Comparison of ENCODE assay signal across 1 cellular context in the genomic region with DNA sequence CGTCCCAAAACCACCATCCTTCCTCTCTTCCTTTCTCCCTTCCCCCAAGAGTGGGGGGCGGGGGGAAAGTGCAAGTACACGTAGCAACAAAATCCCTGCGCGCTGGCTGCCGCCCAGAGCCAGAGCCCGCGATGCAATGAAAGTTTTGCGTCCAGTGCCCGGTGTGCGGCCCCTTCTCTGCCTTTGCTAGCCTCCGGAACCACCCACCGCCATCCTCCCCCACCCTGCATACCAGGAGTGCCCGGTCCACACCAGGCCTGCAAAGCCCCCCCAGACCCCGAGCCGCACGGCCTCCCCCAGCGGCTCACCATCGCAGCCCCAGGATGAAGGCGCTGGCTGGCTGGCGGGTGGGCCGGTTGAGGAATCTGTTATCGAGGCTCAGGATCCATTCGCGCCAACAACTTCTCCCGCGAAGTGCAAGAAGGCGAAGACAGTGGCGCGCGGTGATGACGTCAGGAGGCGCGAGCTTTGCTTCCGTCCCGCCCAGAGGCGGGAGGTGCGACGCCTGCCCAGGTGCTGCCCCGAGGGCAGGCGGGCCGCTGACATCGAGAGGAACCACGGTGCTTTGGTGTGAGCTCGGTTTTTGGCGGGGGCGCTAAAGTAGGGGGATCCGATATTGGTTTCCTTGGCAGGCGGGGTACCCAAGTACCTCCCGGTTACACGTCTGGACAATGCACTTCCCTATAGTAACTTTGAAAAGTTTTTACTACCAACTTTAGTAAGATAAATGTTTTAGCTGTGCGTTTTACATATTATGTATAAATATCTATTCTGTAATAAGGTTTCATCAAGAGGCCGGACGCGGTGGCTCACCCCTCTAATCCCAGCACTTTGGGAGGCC.
TF ChIP-seq lines count a peak whose summit lies in the region.

A gene with protein sequence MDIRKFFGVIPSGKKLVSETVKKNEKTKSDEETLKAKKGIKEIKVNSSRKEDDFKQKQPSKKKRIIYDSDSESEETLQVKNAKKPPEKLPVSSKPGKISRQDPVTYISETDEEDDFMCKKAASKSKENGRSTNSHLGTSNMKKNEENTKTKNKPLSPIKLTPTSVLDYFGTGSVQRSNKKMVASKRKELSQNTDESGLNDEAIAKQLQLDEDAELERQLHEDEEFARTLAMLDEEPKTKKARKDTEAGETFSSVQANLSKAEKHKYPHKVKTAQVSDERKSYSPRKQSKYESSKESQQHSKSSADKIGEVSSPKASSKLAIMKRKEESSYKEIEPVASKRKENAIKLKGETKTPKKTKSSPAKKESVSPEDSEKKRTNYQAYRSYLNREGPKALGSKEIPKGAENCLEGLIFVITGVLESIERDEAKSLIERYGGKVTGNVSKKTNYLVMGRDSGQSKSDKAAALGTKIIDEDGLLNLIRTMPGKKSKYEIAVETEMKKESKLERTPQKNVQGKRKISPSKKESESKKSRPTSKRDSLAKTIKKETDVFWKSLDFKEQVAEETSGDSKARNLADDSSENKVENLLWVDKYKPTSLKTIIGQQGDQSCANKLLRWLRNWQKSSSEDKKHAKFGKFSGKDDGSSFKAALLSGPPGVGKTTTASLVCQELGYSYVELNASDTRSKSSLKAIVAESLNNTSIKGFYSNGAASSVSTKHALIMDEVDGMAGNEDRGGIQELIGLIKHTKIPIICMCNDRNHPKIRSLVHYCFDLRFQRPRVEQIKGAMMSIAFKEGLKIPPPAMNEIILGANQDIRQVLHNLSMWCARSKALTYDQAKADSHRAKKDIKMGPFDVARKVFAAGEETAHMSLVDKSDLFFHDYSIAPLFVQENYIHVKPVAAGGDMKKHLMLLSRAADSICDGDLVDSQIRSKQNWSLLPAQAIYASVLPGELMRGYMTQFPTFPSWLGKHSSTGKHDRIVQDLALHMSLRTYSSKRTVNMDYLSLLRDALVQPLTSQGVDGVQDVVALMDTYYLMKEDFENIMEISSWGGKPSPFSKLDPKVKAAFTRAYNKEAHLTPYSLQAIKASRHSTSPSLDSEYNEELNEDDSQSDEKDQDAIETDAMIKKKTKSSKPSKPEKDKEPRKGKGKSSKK (minus strand): TSS at position 432 of the 841 bp plus-strand sequence. CDS start 121 bp downstream, at position 311.

TF ChIP-seq in GM12878, 131 proteins besides CTCF, POLR2A, EP300 and RAD21 (continued from another document and continues in another):
- TF ChIP-seq, protein P1, sequence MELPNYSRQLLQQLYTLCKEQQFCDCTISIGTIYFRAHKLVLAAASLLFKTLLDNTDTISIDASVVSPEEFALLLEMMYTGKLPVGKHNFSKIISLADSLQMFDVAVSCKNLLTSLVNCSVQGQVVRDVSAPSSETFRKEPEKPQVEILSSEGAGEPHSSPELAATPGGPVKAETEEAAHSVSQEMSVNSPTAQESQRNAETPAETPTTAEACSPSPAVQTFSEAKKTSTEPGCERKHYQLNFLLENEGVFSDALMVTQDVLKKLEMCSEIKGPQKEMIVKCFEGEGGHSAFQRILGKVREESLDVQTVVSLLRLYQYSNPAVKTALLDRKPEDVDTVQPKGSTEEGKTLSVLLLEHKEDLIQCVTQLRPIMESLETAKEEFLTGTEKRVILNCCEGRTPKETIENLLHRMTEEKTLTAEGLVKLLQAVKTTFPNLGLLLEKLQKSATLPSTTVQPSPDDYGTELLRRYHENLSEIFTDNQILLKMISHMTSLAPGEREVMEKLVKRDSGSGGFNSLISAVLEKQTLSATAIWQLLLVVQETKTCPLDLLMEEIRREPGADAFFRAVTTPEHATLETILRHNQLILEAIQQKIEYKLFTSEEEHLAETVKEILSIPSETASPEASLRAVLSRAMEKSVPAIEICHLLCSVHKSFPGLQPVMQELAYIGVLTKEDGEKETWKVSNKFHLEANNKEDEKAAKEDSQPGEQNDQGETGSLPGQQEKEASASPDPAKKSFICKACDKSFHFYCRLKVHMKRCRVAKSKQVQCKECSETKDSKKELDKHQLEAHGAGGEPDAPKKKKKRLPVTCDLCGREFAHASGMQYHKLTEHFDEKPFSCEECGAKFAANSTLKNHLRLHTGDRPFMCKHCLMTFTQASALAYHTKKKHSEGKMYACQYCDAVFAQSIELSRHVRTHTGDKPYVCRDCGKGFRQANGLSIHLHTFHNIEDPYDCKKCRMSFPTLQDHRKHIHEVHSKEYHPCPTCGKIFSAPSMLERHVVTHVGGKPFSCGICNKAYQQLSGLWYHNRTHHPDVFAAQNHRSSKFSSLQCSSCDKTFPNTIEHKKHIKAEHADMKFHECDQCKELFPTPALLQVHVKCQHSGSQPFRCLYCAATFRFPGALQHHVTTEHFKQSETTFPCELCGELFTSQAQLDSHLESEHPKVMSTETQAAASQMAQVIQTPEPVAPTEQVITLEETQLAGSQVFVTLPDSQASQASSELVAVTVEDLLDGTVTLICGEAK (IDR thresholded peaks at IDR 0.05; ENCODE audit: borderline replicate concordance) = peak; percentile 36; the same call in 1 of the 2 replicates
- peak; percentile 45; the same call in 1 of the 2 replicates for TF ChIP-seq POLR2AphosphoS2 (IDR thresholded peaks at IDR 0.05; ENCODE audit: low read depth, low read length)
- peak; percentile 12; the same call in 1 of the 2 replicates for TF ChIP-seq SPI1 (IDR thresholded peaks at IDR 0.05; ENCODE audit: borderline replicate concordance, insufficient read depth, low read depth, low read length)
- TF ChIP-seq MXI1 (IDR thresholded peaks at IDR 0.05; ENCODE audit: low read depth, low read length) = peak; percentile 69
- 0 out of 2 replicates have a peak, but pooled peaks have one; percentile 46 for TF ChIP-seq TCF3 (IDR thresholded peaks at IDR 0.05; ENCODE audit: borderline replicate concordance, insufficient read depth, low read depth, low read length)
- 0 out of 2 replicates have a peak, but pooled peaks have one; percentile 1 for TF ChIP-seq SMC3 (IDR thresholded peaks at IDR 0.05; ENCODE audit: borderline replicate concordance, low read length)
- TF ChIP-seq, protein P2, sequence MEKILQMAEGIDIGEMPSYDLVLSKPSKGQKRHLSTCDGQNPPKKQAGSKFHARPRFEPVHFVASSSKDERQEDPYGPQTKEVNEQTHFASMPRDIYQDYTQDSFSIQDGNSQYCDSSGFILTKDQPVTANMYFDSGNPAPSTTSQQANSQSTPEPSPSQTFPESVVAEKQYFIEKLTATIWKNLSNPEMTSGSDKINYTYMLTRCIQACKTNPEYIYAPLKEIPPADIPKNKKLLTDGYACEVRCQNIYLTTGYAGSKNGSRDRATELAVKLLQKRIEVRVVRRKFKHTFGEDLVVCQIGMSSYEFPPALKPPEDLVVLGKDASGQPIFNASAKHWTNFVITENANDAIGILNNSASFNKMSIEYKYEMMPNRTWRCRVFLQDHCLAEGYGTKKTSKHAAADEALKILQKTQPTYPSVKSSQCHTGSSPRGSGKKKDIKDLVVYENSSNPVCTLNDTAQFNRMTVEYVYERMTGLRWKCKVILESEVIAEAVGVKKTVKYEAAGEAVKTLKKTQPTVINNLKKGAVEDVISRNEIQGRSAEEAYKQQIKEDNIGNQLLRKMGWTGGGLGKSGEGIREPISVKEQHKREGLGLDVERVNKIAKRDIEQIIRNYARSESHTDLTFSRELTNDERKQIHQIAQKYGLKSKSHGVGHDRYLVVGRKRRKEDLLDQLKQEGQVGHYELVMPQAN (conservative IDR thresholded peaks at IDR 0.05) = peak; percentile 55; the same call in 1 of the 2 replicates
- TF ChIP-seq CEBPB (IDR thresholded peaks at IDR 0.05; ENCODE audit: borderline replicate concordance in 1 of 2, low read depth in 2 of 2, low read length in 2 of 2) = no peak
- TF ChIP-seq, protein P3, sequence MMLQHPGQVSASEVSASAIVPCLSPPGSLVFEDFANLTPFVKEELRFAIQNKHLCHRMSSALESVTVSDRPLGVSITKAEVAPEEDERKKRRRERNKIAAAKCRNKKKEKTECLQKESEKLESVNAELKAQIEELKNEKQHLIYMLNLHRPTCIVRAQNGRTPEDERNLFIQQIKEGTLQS (IDR thresholded peaks at IDR 0.05; ENCODE audit: borderline replicate concordance, extremely low read depth, low read depth, low read length) = peak; percentile 74; the same call in 1 of the 2 replicates
- no peak for TF ChIP-seq SMARCA5 (IDR thresholded peaks at IDR 0.05)
- peak; percentile 49; the same call in 1 of the 2 replicates for TF ChIP-seq BRCA1 (IDR thresholded peaks at IDR 0.05; ENCODE audit: low read depth, low read length)
- TF ChIP-seq FOXM1 (IDR thresholded peaks at IDR 0.05; ENCODE audit: low read depth, low read length) = no peak
- TF ChIP-seq DPF2 (IDR thresholded peaks at IDR 0.05) = peak; percentile 53; the same call in 1 of the 2 replicates
- TF ChIP-seq, protein P4, sequence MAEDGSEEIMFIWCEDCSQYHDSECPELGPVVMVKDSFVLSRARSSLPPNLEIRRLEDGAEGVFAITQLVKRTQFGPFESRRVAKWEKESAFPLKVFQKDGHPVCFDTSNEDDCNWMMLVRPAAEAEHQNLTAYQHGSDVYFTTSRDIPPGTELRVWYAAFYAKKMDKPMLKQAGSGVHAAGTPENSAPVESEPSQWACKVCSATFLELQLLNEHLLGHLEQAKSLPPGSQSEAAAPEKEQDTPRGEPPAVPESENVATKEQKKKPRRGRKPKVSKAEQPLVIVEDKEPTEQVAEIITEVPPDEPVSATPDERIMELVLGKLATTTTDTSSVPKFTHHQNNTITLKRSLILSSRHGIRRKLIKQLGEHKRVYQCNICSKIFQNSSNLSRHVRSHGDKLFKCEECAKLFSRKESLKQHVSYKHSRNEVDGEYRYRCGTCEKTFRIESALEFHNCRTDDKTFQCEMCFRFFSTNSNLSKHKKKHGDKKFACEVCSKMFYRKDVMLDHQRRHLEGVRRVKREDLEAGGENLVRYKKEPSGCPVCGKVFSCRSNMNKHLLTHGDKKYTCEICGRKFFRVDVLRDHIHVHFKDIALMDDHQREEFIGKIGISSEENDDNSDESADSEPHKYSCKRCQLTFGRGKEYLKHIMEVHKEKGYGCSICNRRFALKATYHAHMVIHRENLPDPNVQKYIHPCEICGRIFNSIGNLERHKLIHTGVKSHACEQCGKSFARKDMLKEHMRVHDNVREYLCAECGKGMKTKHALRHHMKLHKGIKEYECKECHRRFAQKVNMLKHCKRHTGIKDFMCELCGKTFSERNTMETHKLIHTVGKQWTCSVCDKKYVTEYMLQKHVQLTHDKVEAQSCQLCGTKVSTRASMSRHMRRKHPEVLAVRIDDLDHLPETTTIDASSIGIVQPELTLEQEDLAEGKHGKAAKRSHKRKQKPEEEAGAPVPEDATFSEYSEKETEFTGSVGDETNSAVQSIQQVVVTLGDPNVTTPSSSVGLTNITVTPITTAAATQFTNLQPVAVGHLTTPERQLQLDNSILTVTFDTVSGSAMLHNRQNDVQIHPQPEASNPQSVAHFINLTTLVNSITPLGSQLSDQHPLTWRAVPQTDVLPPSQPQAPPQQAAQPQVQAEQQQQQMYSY (CRISPR knock-in tag; IDR thresholded peaks at IDR 0.05) = no peak
- peak; percentile 78; the same call in 1 of the 2 replicates for TF ChIP-seq CBX5 (IDR thresholded peaks at IDR 0.05; ENCODE audit: low read depth)
- peak; percentile 61 for TF ChIP-seq RELA (IDR thresholded peaks at IDR 0.05; ENCODE audit: borderline replicate concordance, partially characterized antibody)
- peak; percentile 56; the same call in 1 of the 2 replicates for TF ChIP-seq SMAD5 (IDR thresholded peaks at IDR 0.05; ENCODE audit: low read depth)
- no peak for TF ChIP-seq NFXL1 (IDR thresholded peaks at IDR 0.05; ENCODE audit: borderline replicate concordance)
- TF ChIP-seq SIX5 (IDR thresholded peaks at IDR 0.05; ENCODE audit: low read depth, low read length, severe bottlenecking) = no peak
- TF ChIP-seq CREM (IDR thresholded peaks at IDR 0.05; ENCODE audit: low read depth) = peak; percentile 100
- no peak for TF ChIP-seq JUNB (IDR thresholded peaks at IDR 0.05)
- TF ChIP-seq, protein P5, sequence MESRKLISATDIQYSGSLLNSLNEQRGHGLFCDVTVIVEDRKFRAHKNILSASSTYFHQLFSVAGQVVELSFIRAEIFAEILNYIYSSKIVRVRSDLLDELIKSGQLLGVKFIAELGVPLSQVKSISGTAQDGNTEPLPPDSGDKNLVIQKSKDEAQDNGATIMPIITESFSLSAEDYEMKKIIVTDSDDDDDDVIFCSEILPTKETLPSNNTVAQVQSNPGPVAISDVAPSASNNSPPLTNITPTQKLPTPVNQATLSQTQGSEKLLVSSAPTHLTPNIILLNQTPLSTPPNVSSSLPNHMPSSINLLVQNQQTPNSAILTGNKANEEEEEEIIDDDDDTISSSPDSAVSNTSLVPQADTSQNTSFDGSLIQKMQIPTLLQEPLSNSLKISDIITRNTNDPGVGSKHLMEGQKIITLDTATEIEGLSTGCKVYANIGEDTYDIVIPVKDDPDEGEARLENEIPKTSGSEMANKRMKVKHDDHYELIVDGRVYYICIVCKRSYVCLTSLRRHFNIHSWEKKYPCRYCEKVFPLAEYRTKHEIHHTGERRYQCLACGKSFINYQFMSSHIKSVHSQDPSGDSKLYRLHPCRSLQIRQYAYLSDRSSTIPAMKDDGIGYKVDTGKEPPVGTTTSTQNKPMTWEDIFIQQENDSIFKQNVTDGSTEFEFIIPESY (IDR thresholded peaks at IDR 0.05) = no peak
- TF ChIP-seq, protein P6, sequence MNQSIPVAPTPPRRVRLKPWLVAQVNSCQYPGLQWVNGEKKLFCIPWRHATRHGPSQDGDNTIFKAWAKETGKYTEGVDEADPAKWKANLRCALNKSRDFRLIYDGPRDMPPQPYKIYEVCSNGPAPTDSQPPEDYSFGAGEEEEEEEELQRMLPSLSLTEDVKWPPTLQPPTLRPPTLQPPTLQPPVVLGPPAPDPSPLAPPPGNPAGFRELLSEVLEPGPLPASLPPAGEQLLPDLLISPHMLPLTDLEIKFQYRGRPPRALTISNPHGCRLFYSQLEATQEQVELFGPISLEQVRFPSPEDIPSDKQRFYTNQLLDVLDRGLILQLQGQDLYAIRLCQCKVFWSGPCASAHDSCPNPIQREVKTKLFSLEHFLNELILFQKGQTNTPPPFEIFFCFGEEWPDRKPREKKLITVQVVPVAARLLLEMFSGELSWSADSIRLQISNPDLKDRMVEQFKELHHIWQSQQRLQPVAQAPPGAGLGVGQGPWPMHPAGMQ (IDR thresholded peaks at IDR 0.05; ENCODE audit: borderline replicate concordance) = no peak
- TF ChIP-seq BCL11A (IDR thresholded peaks at IDR 0.05; ENCODE audit: low read depth, low read length) = no peak
- TF ChIP-seq RB1 (IDR thresholded peaks at IDR 0.05; ENCODE audit: borderline replicate concordance) = peak; percentile 99
- TF ChIP-seq, protein P7, sequence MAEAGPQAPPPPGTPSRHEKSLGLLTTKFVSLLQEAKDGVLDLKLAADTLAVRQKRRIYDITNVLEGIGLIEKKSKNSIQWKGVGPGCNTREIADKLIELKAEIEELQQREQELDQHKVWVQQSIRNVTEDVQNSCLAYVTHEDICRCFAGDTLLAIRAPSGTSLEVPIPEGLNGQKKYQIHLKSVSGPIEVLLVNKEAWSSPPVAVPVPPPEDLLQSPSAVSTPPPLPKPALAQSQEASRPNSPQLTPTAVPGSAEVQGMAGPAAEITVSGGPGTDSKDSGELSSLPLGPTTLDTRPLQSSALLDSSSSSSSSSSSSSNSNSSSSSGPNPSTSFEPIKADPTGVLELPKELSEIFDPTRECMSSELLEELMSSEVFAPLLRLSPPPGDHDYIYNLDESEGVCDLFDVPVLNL (IDR thresholded peaks at IDR 0.05; ENCODE audit: low read depth, low read length) = peak; percentile 87
- TF ChIP-seq NBN (IDR thresholded peaks at IDR 0.05) = peak; percentile 92
- peak; percentile 47 for TF ChIP-seq CHD2 (IDR thresholded peaks at IDR 0.05; ENCODE audit: borderline replicate concordance, low read depth, low read length)
